In genomic region chr4:128863314-128864075, GRCh38 we compare ENCODE assay signal across 8 cellular contexts. TPM values are rescaled to one million over a fixed set of nuclear protein-coding genes. Genes with fewer than 3 reads are reported as not detected.
DNase-seq lines count a peak whose midpoint lies in the region; ATAC-seq, FAIRE-seq and TF ChIP-seq lines count a peak whose summit lies in the region.

No MANE protein-coding gene starts in this region.

- no peak overlapping the region for H3K9ac ChIP-seq in kidney (ENCODE audit: low read length in 2 of 2)

- CTCF ChIA-PET in activated B cell treated with CpG ODN at 0.5 μM for 24 hours (lab: Charles Lee): interaction anchor here (0.7 to 2.5 kb wide), 8 partner anchors 9 to 671 kb away, joined by 3 to 14 read pairs (median 4); no protein-coding TSS in a partner anchor

- no peak overlapping the region for H3K27ac ChIP-seq in kidney (ENCODE audit: low read depth in 2 of 2, low read length in 2 of 2)

- TF ChIP-seq CTCF in BE2C (IDR thresholded peaks at IDR 0.05; ENCODE audit: low read depth, low read length): peak; percentile 92
- TF ChIP-seq CTCF in GM20000 (IDR thresholded peaks at IDR 0.05; ENCODE audit: extremely low read depth, missing control alignments): peak; percentile 67
- TF ChIP-seq CTCF in activated B cell treated with CpG ODN at 0.5 μM for 24 hours (IDR thresholded peaks at IDR 0.05): peak; percentile 60
- TF ChIP-seq CTCF in cardiac fibroblast (IDR thresholded peaks at IDR 0.05; ENCODE audit: low read depth, low read length): peak; percentile 80
- TF ChIP-seq CTCF in kidney (IDR thresholded peaks at IDR 0.05; ENCODE audit: borderline replicate concordance, extremely low read depth, insufficient read depth): peak; percentile 92

- no peaks in the 10 kb centered on the region for H3K27me3 Mint-ChIP-seq in activated B cell treated with CpG ODN at 0.5 μM for 24 hours

- intact Hi-C loops in activated B cell treated with CpG ODN at 0.5 μM for 24 hours (cut with micrococcal nuclease) (loop anchor here (1.0 to 5.0 kb wide), 8 partner anchors 36 to 672 kb away; partner anchors contain the start of genes JADE1 and PGRMC2), kidney (cut with DNase I) (loop anchor here (10.0 kb wide), 1 partner anchor 669 kb away; no protein-coding TSS in a partner anchor)

- H3K27me3 ChIP-seq in BE2C: no peaks in the 10 kb centered on the region

- POLR2A ChIA-PET in activated B cell treated with CpG ODN at 0.5 μM for 24 hours (lab: Charles Lee): interaction anchor here (0.5 kb wide), 1 partner anchor 230 kb away, joined by 3 read pairs; the partner anchor contains the start of gene SCLT1

- no peaks in the 10 kb centered on the region for H3K9me3 ChIP-seq in BE2C
- H3K9me3 ChIP-seq in kidney (ENCODE audit: control insufficient read depth in 1 of 2, low read length in 2 of 2): no peaks in the 10 kb centered on the region

- H3K4me3 ChIP-seq in BE2C (ENCODE audit: low read depth, low read length) (no peak overlapping the region), cardiac fibroblast (replicated peaks in 1 of 2; ENCODE audit: low read depth in 2 of 2, low read length in 2 of 2) (no peak overlapping the region), kidney (ENCODE audit: low read length in 2 of 2) (no peak overlapping the region)

- no peak overlapping the region for H3K4me3 Mint-ChIP-seq in activated B cell treated with CpG ODN at 0.5 μM for 24 hours

- peak; percentile 84 for DNase-seq in BE2C
- peak; percentile 42 for DNase-seq in GM20000 (ENCODE audit: low spot score)
- peak; percentile 39 for DNase-seq in NCI-H2029 (lab: John Stamatoyannopoulos, UW)
- peak; percentile 48 for DNase-seq in activated B cell treated with CpG ODN at 0.5 μM for 24 hours
- DNase-seq in cardiac fibroblast (ENCODE audit: low read depth in 2 of 2): peak; percentile 85 to 87
- peak; percentile 80 for DNase-seq in kidney
- peak; percentile 53 to 60 for DNase-seq in stimulated activated CD4-positive, alpha-beta T cell treated with anti-CD3 and anti-CD28 coated beads, Interleukin-1b, Interleukin-23, amount 100 ng/mL, for 4 hours (ENCODE audit: low read depth in 2 of 2)

- FAIRE-seq in kidney (lab: Jason Lieb, UNC): no peak

- H3K4me1 ChIP-seq in BE2C: peaks cover 4% of the 10 kb centered on the region; the same call in 1 of the 2 replicates
- peaks cover 0 to 16% of the 10 kb centered on the region in 2 donors for H3K4me1 ChIP-seq in kidney (ENCODE audit: control insufficient read depth in 1 of 2, insufficient read depth in 1 of 2, low read depth in 1 of 2, low read length in 2 of 2)

- peaks cover 64% of the 10 kb centered on the region for H3K36me3 ChIP-seq in BE2C
- peaks cover 44 to 64% of the 10 kb centered on the region in 2 donors for H3K36me3 ChIP-seq in kidney (ENCODE audit: control insufficient read depth in 1 of 2, insufficient read depth in 2 of 2, low read length in 2 of 2)

- peak overlapping the region; percentile 62 for H3K27ac Mint-ChIP-seq in activated B cell treated with CpG ODN at 0.5 μM for 24 hours

- peaks cover 37% of the 10 kb centered on the region for H3K4me1 Mint-ChIP-seq in activated B cell treated with CpG ODN at 0.5 μM for 24 hours

- no peaks in the 10 kb centered on the region for H3K9me3 Mint-ChIP-seq in activated B cell treated with CpG ODN at 0.5 μM for 24 hours

- peak; percentile 38 for ATAC-seq in activated B cell treated with CpG ODN at 0.5 μM for 24 hours (ENCODE audit: low read depth)
- ATAC-seq in HG02884 (IDR thresholded peaks at IDR 0.05; ENCODE audit: unreplicated experiment): no peak

- peaks cover 82% of the 10 kb centered on the region for H3K36me3 Mint-ChIP-seq in activated B cell treated with CpG ODN at 0.5 μM for 24 hours (ENCODE audit: low read depth)

RNA-seq across cellular contexts. Expression of gene JADE1, which starts 54.0 kb away (rescaled TPM):
- polyA plus RNA-seq in BE2C (2012; ENCODE audit: insufficient read depth, insufficient read length, low read depth): 27.5 TPM
- total RNA-seq in activated B cell treated with CpG ODN at 0.5 μM for 24 hours (26.2 and 29.2 TPM in 2 replicates), kidney (119 TPM)
- polyA plus RNA-seq in kidney (ENCODE audit: insufficient read depth, low read depth, low replicate concordance): 23.0 TPM
